ENCODE assay signal across 10 cellular contexts in genomic region chr15:24761704-24762302, GRCh38.
DNase-seq lines count a peak whose midpoint lies in the region; ATAC-seq and TF ChIP-seq lines count a peak whose summit lies in the region.
"Had no signal": no experiment of that assay in that cellular context is flagged by ENCODE, and none has a peak within 500 bp of the region (broad histone marks: within the 10 kb centered on the region; RNA-seq: fewer than 3 reads in every experiment).

No MANE protein-coding gene starts in this region.

- TF ChIP-seq CTCF in 22Rv1 (IDR thresholded peaks at IDR 0.05) (peak; percentile 72), GM12875 (IDR thresholded peaks at IDR 0.05; ENCODE audit: borderline replicate concordance, insufficient read depth, low read depth, low read length) (0 out of 2 replicates have a peak, but pooled peaks have one; percentile 5), SU-DHL-6 (IDR thresholded peaks at IDR 0.05; ENCODE audit: insufficient read depth, low read length, poor library complexity, severe bottlenecking) (peak; percentile 51)

- H3K4me3 ChIP-seq in GM12875 (ENCODE audit: low read depth, low read length): no peak overlapping the region
- H3K4me3 ChIP-seq in SU-DHL-6 (ENCODE audit: insufficient read depth, low read length, poor library complexity, severe bottlenecking): no peak overlapping the region

- H4K20me1 ChIP-seq in SU-DHL-6 (ENCODE audit: low read depth, low read length): no peaks in the 10 kb centered on the region

- H3K27me3 ChIP-seq in SU-DHL-6 (ENCODE audit: low read length): no peaks in the 10 kb centered on the region

- H3K36me3 ChIP-seq in SU-DHL-6 (ENCODE audit: low read length): no peaks in the 10 kb centered on the region

- H3K9ac ChIP-seq in SU-DHL-6 (ENCODE audit: low read length): no peak overlapping the region

- H3K4me2 ChIP-seq in SU-DHL-6 (ENCODE audit: low read depth, low read length, poor library complexity, severe bottlenecking): no peak overlapping the region

- H3K9me2 ChIP-seq in SU-DHL-6 (replicated peaks; ENCODE audit: insufficient read depth, low read length): no peaks in the 10 kb centered on the region

- H3F3A ChIP-seq in SU-DHL-6 (ENCODE audit: insufficient read depth): no peaks in the 10 kb centered on the region

- no peaks in the 10 kb centered on the region for H3K79me2 ChIP-seq in SU-DHL-6 (ENCODE audit: insufficient read depth, low read length)

- no peak for ATAC-seq in HG02970 (IDR thresholded peaks at IDR 0.05; ENCODE audit: low FRiP score, unreplicated experiment)

- no peak overlapping the region for H2AFZ ChIP-seq in SU-DHL-6 (ENCODE audit: low read depth, low read length, severe bottlenecking)

- no peaks in the 10 kb centered on the region for H3K9me3 ChIP-seq in SU-DHL-6 (ENCODE audit: insufficient read depth, low read length)

- DNase-seq in hepatic stellate cell (ENCODE audit: low spot score): peak; percentile 4
- no peak for DNase-seq in midbrain (lab: John Stamatoyannopoulos, UW)
- DNase-seq in islet precursor cell: no peak
- DNase-seq in retina: no peak
- DNase-seq: DMS153, NCI-H1092 had no signal

- no peak overlapping the region for H3K27ac ChIP-seq in 22Rv1
- H3K27ac ChIP-seq in SU-DHL-6 (ENCODE audit: low read depth, low read length): no peak overlapping the region

Comparison
In these comparisons a context has a peak if more than half of its experiments do, and no peak if none do; other contexts are left out.
1. CTCF ChIP-seq: peak in every context shown above with its lines; median percentile 72 in 22Rv1; 51 in SU-DHL-6; 5 in GM12875.